In the genomic region with DNA sequence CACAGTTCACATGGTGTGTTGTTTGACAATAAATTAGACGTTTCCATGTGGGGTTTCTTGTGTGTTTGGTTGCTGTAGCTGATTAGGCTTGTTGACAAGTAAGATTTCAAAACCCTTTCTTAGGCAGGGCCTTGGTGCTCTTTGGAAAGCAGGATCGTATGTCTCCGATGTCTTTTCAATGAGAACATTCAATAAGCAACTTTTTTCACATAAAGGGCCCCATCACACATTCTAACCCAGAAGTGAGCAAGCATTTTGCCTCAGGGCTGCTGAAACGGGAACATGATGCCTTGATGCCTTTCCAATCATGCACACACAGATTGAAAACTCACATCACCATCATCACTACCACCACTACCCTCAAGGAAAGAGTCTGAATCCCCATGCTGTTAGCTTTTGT, we compare ENCODE assay signal across 25 cellular contexts. TPM values are rescaled to one million over a fixed set of nuclear protein-coding genes. Genes with fewer than 3 reads are reported as not detected.
"Had no signal": no experiment of that assay in that cellular context is flagged by ENCODE, and none has a peak within 500 bp of the region (broad histone marks: within the 10 kb centered on the region; RNA-seq: fewer than 3 reads in every experiment).

No MANE protein-coding gene starts in this region.

- H3K9me3 ChIP-seq: gastrocnemius medialis, heart right ventricle, mucosa of descending colon, neutrophil, spleen, testis, tibial nerve, upper lobe of right lung, vagina had no signal

- H3K27me3 Mint-ChIP-seq: naive thymus-derived CD8-positive, alpha-beta T cell; stimulated activated naive CD8-positive, alpha-beta T cell treated with anti-CD3 and anti-CD28 coated beads, Interleukin-15, amount 100 ng/mL, for 72 hours had no signal

- ATAC-seq: gastrocnemius medialis; heart right ventricle; left lobe of liver; mucosa of descending colon; naive thymus-derived CD8-positive, alpha-beta T cell; sciatic nerve; stimulated activated naive B cell treated with anti-CD40 and anti-IgM and Interleukin-4, amounts not matched to agents 10 μg/mL and 1 μg/mL and 100 μg/mL, for 72 hours; stimulated activated naive CD8-positive, alpha-beta T cell treated with anti-CD3 and anti-CD28 coated beads, Interleukin-15, amount 100 ng/mL, for 72 hours; upper lobe of right lung had no signal

- DNase-seq: effector CD4-positive, alpha-beta T cell; gastrocnemius medialis; heart right ventricle; hypothalamus; islet precursor cell; mucosa of descending colon; naive thymus-derived CD8-positive, alpha-beta T cell; posterior cingulate gyrus; spleen; stimulated activated CD4-positive, alpha-beta T cell treated with anti-CD3 and anti-CD28 coated beads, Interleukin-15, amount 100 ng/mL, for 24 hours; stimulated activated CD4-positive, alpha-beta T cell treated with anti-CD3 and anti-CD28 coated beads, Interleukin-1b, Interleukin-23, amount 100 ng/mL, for 48 hours; stimulated activated CD4-positive, alpha-beta T cell treated with anti-CD3 and anti-CD28 coated beads, Interleukin-4, amount 100 ng/mL, for 24 hours; stimulated activated naive B cell treated with anti-CD40 and anti-IgM and Interleukin-4, amounts not matched to agents 10 μg/mL and 1 μg/mL and 100 μg/mL, for 72 hours; stimulated activated naive CD8-positive, alpha-beta T cell treated with anti-CD3 and anti-CD28 coated beads, Interleukin-15, amount 100 ng/mL, for 72 hours; testis; upper lobe of right lung had no signal

- H3K36me3 ChIP-seq: gastrocnemius medialis, heart right ventricle, neutrophil, spleen, tibial nerve, upper lobe of right lung, vagina had no signal

- H3K9me3 Mint-ChIP-seq: naive thymus-derived CD8-positive, alpha-beta T cell; stimulated activated naive CD8-positive, alpha-beta T cell treated with anti-CD3 and anti-CD28 coated beads, Interleukin-15, amount 100 ng/mL, for 72 hours had no signal

- H3K27me3 ChIP-seq: gastrocnemius medialis, heart right ventricle, neutrophil, spleen, testis, tibial nerve, upper lobe of right lung, vagina had no signal

- H3K4me3 Mint-ChIP-seq: stimulated activated naive B cell treated with anti-CD40 and anti-IgM and Interleukin-4, amounts not matched to agents 10 μg/mL and 1 μg/mL and 100 μg/mL, for 72 hours; stimulated activated naive CD8-positive, alpha-beta T cell treated with anti-CD3 and anti-CD28 coated beads, Interleukin-15, amount 100 ng/mL, for 72 hours had no signal

- H3K27ac Mint-ChIP-seq: stimulated activated naive B cell treated with anti-CD40 and anti-IgM and Interleukin-4, amounts not matched to agents 10 μg/mL and 1 μg/mL and 100 μg/mL, for 72 hours; stimulated activated naive CD8-positive, alpha-beta T cell treated with anti-CD3 and anti-CD28 coated beads, Interleukin-15, amount 100 ng/mL, for 72 hours had no signal

- H3K27ac ChIP-seq: coronary artery, gastrocnemius medialis, heart right ventricle, neutrophil, spleen, testis, tibial nerve, upper lobe of right lung, vagina had no signal

- H3K4me3 ChIP-seq: coronary artery, gastrocnemius medialis, heart right ventricle, mucosa of descending colon, spleen, testis, tibial nerve, upper lobe of right lung, vagina had no signal

- H3K4me1 ChIP-seq: gastrocnemius medialis, tibial nerve, upper lobe of right lung had no signal

RNA-seq across cellular contexts. Expression of a gene that starts 33.1 kb away (rescaled TPM):
- total RNA-seq: gastrocnemius medialis, osteocyte, pulmonary artery endothelial cell had no signal
- polyA plus RNA-seq: neural cell had no signal
